8 cellular contexts compared by ENCODE assay signal in the genomic region with DNA sequence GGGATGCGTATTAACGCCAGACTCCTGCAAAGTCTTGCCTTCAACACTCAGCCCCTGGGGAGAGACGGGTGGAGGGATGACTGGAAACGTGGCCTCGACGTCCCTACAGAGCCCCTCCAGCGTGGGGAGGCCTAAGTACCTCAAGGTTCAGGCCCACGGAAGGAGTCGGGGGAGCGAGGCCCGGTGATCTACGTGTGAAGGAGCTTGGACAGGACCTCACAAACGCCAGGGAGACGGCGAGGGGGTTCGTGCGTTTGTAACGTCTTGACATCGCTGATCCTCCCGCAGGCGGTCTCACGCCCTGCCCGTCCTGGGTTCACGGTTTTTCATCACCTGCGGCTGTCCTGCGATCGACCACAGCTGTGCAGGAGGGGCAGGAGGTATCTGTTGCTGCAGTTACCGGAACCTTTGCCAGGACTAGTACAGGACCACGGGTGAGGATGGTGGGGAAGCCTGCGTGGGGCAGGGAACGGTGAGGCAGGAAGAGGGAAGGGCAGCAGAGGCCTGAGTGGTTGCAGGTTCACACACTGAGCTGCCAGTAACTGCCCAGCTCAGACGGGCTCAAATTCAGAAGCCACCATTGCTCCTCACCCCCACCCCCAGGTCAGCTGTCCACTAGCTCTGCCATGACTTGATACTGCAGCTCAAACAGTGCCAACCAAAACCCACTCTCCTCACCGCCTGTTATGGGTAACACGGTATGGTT. TPM values are rescaled to one million over a fixed set of nuclear protein-coding genes. Genes with fewer than 3 reads are reported as not detected.
DNase-seq lines count a peak whose midpoint lies in the region; ATAC-seq, FAIRE-seq and TF ChIP-seq lines count a peak whose summit lies in the region.

No MANE protein-coding gene starts in this region.

- H2AFZ ChIP-seq in neural progenitor cell (replicated peaks): no peak overlapping the region

- H3K9me3 ChIP-seq in neural progenitor cell (ENCODE audit: low read depth): no peaks in the 10 kb centered on the region

- peaks cover 11% of the 10 kb centered on the region for H3K4me1 ChIP-seq in neural progenitor cell

- H3K4me1 Mint-ChIP-seq in neural progenitor cell: peaks cover 23% of the 10 kb centered on the region

- no peaks in the 10 kb centered on the region for H3K27me3 ChIP-seq in neural progenitor cell

- no peak for FAIRE-seq in frontal cortex (lab: Jason Lieb, UNC)

- H3K4me3 Mint-ChIP-seq in neural progenitor cell: peak overlapping the region; percentile 96

- H3K27ac ChIP-seq in RWPE1: peak overlapping the region; percentile 82
- no peak overlapping the region for H3K27ac ChIP-seq in neural progenitor cell

- peak overlapping the region; percentile 87 for H3K9ac ChIP-seq in neural progenitor cell

- no peaks in the 10 kb centered on the region for H3K9me3 Mint-ChIP-seq in neural progenitor cell

- ATAC-seq in GM19035 (IDR thresholded peaks at IDR 0.05; ENCODE audit: unreplicated experiment): peak; percentile 8

- peak overlapping the region; percentile 86 for H3K4me2 ChIP-seq in neural progenitor cell

- peak; percentile 31 for DNase-seq in AG08396 (ENCODE audit: low spot score)
- DNase-seq in RWPE1 (ENCODE audit: low spot score): no peak
- no peak for DNase-seq in epithelial cell of proximal tubule (ENCODE audit: low read depth)
- DNase-seq in neural progenitor cell (ENCODE audit: low spot score): peak; percentile 47
- DNase-seq in DMS153 (lab: John Stamatoyannopoulos, UW): no peak
- no peak for DNase-seq in GM10248 (ENCODE audit: extremely low spot score)
- DNase-seq in frontal cortex (ENCODE audit: low spot score in 2 of 2): no peak

- peaks cover 28% of the 10 kb centered on the region for H3K36me3 Mint-ChIP-seq in neural progenitor cell

- peaks cover 43% of the 10 kb centered on the region for H3F3A ChIP-seq in neural progenitor cell (ENCODE audit: low read depth)

- TF ChIP-seq CTCF in RWPE1 (conservative IDR thresholded peaks at IDR 0.05; ENCODE audit: low read depth) (no peak), epithelial cell of proximal tubule (conservative IDR thresholded peaks at IDR 0.05; ENCODE audit: low read depth, low read length) (no peak), neural progenitor cell (IDR thresholded peaks at IDR 0.05) (no peak), GM10248 (IDR thresholded peaks at IDR 0.05; ENCODE audit: control extremely low read depth, extremely low read depth, low read depth, missing control alignments) (no peak)

- CTCF ChIA-PET in RWPE1 (lab: Yijun Ruan, JAX): interaction anchor here (0.6 to 1.6 kb wide), 6 partner anchors 9 to 46 kb away, joined by 3 to 6 read pairs (median 4); no protein-coding TSS in a partner anchor
- CTCF ChIA-PET in GM10248 (lab: Yijun Ruan, JAX): interaction anchor here (0.9 to 2.9 kb wide), 9 partner anchors 9 to 105 kb away, joined by 3 to 20 read pairs (median 6); partner anchors contain the start of gene AURKAIP1

- H4K20me1 ChIP-seq in neural progenitor cell (ENCODE audit: low read depth): peaks cover 21% of the 10 kb centered on the region

- peaks cover 74% of the 10 kb centered on the region for H3K79me2 ChIP-seq in neural progenitor cell (ENCODE audit: low read depth)

- H3K27me3 Mint-ChIP-seq in neural progenitor cell (ENCODE audit: insufficient read depth, low read depth): peaks cover 8% of the 10 kb centered on the region

- peak overlapping the region; percentile 87 for H3K27ac Mint-ChIP-seq in neural progenitor cell

- POLR2A ChIA-PET in RWPE1 (lab: Yijun Ruan, JAX; ENCODE audit: low non-redundant PET) (interaction anchor here (0.7 to 1.2 kb wide), 4 partner anchors 22 to 111 kb away, joined by 3 to 4 read pairs (median 3); partner anchors contain the start of gene AURKAIP1), GM10248 (lab: Yijun Ruan, JAX) (interaction anchor here (1.3 kb wide), 1 partner anchor 24 kb away, joined by 4 read pairs; no protein-coding TSS in a partner anchor)

- H3K36me3 ChIP-seq in neural progenitor cell: peaks cover 6% of the 10 kb centered on the region

- H3K4me3 ChIP-seq in epithelial cell of proximal tubule (ENCODE audit: low read depth, low read length): peak overlapping the region; percentile 99
- H3K4me3 ChIP-seq in neural progenitor cell: peak overlapping the region; percentile 97

RNA-seq across cellular contexts. Expression of gene CCNL2, which starts 0.9 kb away (rescaled TPM):
- total RNA-seq in epithelial cell of proximal tubule (47.3 and 96.3 TPM in 2 replicates), neural progenitor cell (ENCODE audit: low replicate concordance) (143 and 198 TPM in 2 replicates), frontal cortex (84.0 TPM)

RNA-seq across cellular contexts. Expression of gene MRPL20, which starts 7.1 kb away (rescaled TPM):
- total RNA-seq in epithelial cell of proximal tubule (150 and 246 TPM in 2 replicates), neural progenitor cell (ENCODE audit: low replicate concordance) (89.0 and 96.1 TPM in 2 replicates), frontal cortex (54.6 TPM)

RNA-seq across cellular contexts. Expression of gene ANKRD65, which starts 21.1 kb away (rescaled TPM):
- total RNA-seq in epithelial cell of proximal tubule (2.7 and 4.0 TPM in 2 replicates), neural progenitor cell (ENCODE audit: low replicate concordance) (0.15 and 1.7 TPM in 2 replicates), frontal cortex (1.2 TPM)

RNA-seq across cellular contexts. Expression of gene AURKAIP1, which starts 25.0 kb away (rescaled TPM):
- total RNA-seq in epithelial cell of proximal tubule: 258 and 347 TPM in 2 replicates
- 26.4 and 82.2 TPM in 2 replicates for total RNA-seq in neural progenitor cell (ENCODE audit: low replicate concordance)
- 31.0 TPM for total RNA-seq in frontal cortex

RNA-seq across cellular contexts. Expression of gene VWA1, which starts 35.5 kb away (rescaled TPM):
- total RNA-seq in epithelial cell of proximal tubule: 41.6 and 56.3 TPM in 2 replicates
- total RNA-seq in neural progenitor cell (ENCODE audit: low replicate concordance): 2.4 and 7.0 TPM in 2 replicates
- total RNA-seq in frontal cortex: 2.9 TPM

Comparison
In these comparisons a context has a peak if more than half of its experiments do, and no peak if none do; other contexts are left out.
1. DNase-seq: peak in AG08396 (single experiment) and neural progenitor cell (single experiment); none in RWPE1 (single experiment), epithelial cell of proximal tubule (single experiment), DMS153 (single experiment), GM10248 (single experiment) and frontal cortex (0 of 2).